27 cellular contexts compared by ENCODE assay signal in the genomic region with DNA sequence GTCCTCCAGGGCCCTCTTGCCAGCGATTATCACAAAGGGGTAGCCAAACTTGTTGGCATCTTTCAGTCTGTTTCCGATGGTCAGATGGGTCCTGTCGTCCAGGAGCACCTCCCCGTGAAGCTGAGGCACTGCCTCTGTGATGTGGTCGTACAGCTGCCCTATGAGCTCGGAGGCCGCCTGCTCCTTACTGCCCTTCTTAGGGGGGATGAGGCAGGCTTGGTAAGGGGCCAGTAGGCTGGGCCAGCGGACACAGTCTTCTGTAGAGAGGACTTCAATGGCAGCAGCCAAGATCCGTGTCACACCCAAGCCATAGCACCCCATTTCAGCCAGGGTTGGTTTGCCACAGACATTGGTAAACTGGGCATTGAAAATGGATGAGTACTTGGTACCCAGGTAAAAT. TPM values are rescaled to one million over a fixed set of nuclear protein-coding genes. Genes with fewer than 3 reads are reported as not detected.
"Had no signal": no experiment of that assay in that cellular context is flagged by ENCODE, and none has a peak within 500 bp of the region (broad histone marks: within the 10 kb centered on the region; RNA-seq: fewer than 3 reads in every experiment).

No MANE protein-coding gene starts in this region.

- H3K4me3 Mint-ChIP-seq: dendritic cell treated with granulocyte-macrophage colony-stimulating factor and Interleukin-4, amounts not matched to agents 40 ng/mL and 50 ng/mL, for 4 days; effector memory CD8-positive, alpha-beta T cell; endodermal cell; memory B cell had no signal

- DNase-seq: colonic mucosa; cortex of kidney; effector CD8-positive, alpha-beta T cell; effector memory CD8-positive, alpha-beta T cell; endodermal cell; erythroblast; esophagus squamous epithelium; foreskin fibroblast; foreskin melanocyte; gastrocnemius medialis; glutamatergic neuron; head of caudate nucleus; heart right ventricle; hippocampal formation; left cardiac atrium; left lung; left ventricle myocardium superior; lower lobe of right lung; mesendoderm; midbrain had no signal

- H3K27me3 ChIP-seq: colonic mucosa, esophagus squamous epithelium, gastrocnemius medialis, heart right ventricle, left lung had no signal

- ATAC-seq: effector memory CD8-positive, alpha-beta T cell; esophagus mucosa; gastrocnemius medialis; heart right ventricle; left cardiac atrium; left lung; left ventricle myocardium superior; lower lobe of right lung had no signal

- H3K4me1 ChIP-seq: colonic mucosa, lower lobe of right lung had no signal

- H3K9me3 ChIP-seq: colonic mucosa, esophagus squamous epithelium, gastrocnemius medialis, heart right ventricle, left lung, lower lobe of right lung had no signal

- H3K9me3 Mint-ChIP-seq: dendritic cell treated with granulocyte-macrophage colony-stimulating factor and Interleukin-4, amounts not matched to agents 40 ng/mL and 50 ng/mL, for 4 days; effector memory CD8-positive, alpha-beta T cell; endodermal cell; memory B cell had no signal

- H3K27ac ChIP-seq: colonic mucosa, epithelial cell of prostate, esophagus squamous epithelium, gastrocnemius medialis, heart right ventricle, left lung, lower lobe of right lung had no signal

- H3K27ac Mint-ChIP-seq: dendritic cell treated with granulocyte-macrophage colony-stimulating factor and Interleukin-4, amounts not matched to agents 40 ng/mL and 50 ng/mL, for 4 days; effector memory CD8-positive, alpha-beta T cell; endodermal cell; memory B cell had no signal

- H3K4me3 ChIP-seq: colonic mucosa, esophagus squamous epithelium, gastrocnemius medialis, heart right ventricle, left lung, lower lobe of right lung had no signal

- H3K4me1 Mint-ChIP-seq: endodermal cell had no signal

- H3K36me3 ChIP-seq: colonic mucosa had no signal

- H3K27me3 Mint-ChIP-seq: dendritic cell treated with granulocyte-macrophage colony-stimulating factor and Interleukin-4, amounts not matched to agents 40 ng/mL and 50 ng/mL, for 4 days; effector memory CD8-positive, alpha-beta T cell; memory B cell had no signal

RNA-seq across cellular contexts. Expression of a gene that starts 43.3 kb away (rescaled TPM):
- total RNA-seq: dermis microvascular lymphatic vessel endothelial cell, glomerular endothelial cell, lung microvascular endothelial cell had no signal
